18 cellular contexts compared by ENCODE assay signal in genomic region chr14:46197856-46198255, GRCh38.
DNase-seq lines count a peak whose midpoint lies in the region; ATAC-seq, FAIRE-seq and TF ChIP-seq lines count a peak whose summit lies in the region.
"Had no signal": no experiment of that assay in that cellular context is flagged by ENCODE, and none has a peak within 500 bp of the region (broad histone marks: within the 10 kb centered on the region; RNA-seq: fewer than 3 reads in every experiment).

No MANE protein-coding gene starts in this region.

- WGBS in mesodermal cell (ENCODE audit: insufficient coverage in 2 of 2), 2 experiments = 78 to 89% methylated on average over 4 of the region's 4 CpGs

- peaks cover 9% of the 10 kb centered on the region for H3K4me1 ChIP-seq in mesodermal cell (ENCODE audit: control insufficient read depth, insufficient read depth, low read length, poor library complexity, severe bottlenecking)

- H3K36me3 ChIP-seq in mesodermal cell (ENCODE audit: control insufficient read depth, insufficient read depth, low read length) = no peaks in the 10 kb centered on the region

- no peak overlapping the region for H3K4me3 ChIP-seq in mesodermal cell (ENCODE audit: extremely low read depth, insufficient read depth, low read length, poor library complexity, severe bottlenecking)

- H3K4me3 Mint-ChIP-seq in activated naive CD4-positive, alpha-beta T cell treated with anti-CD3 and anti-CD28 coated beads for 36 hours = no peak overlapping the region
- H3K4me3 Mint-ChIP-seq in activated naive CD4-positive, alpha-beta T cell treated with anti-CD3 and anti-CD28 coated beads, Interleukin-2, amount 10 ng/mL, durations not matched to agents 7 days and 5 days = no peak overlapping the region
- no peak overlapping the region for H3K4me3 Mint-ChIP-seq in activated CD4-positive, alpha-beta memory T cell treated with anti-CD3 and anti-CD28 coated beads, Interleukin-2, amount 10 ng/mL, durations not matched to agents 7 days and 5 days
- H3K4me3 Mint-ChIP-seq: CD4-positive, alpha-beta T cell; H9 had no signal

- intact Hi-C loops in activated naive CD4-positive, alpha-beta T cell treated with anti-CD3 and anti-CD28 coated beads for 36 hours (cut with micrococcal nuclease) = no loop called here

- peak overlapping the region; percentile 24 for H3K27ac ChIP-seq in mesodermal cell (ENCODE audit: low read depth, low read length, severe bottlenecking)
- H3K27ac ChIP-seq: HL-60 had no signal

- no peaks in the 10 kb centered on the region for H3K36me3 Mint-ChIP-seq in activated naive CD4-positive, alpha-beta T cell treated with anti-CD3 and anti-CD28 coated beads for 36 hours (ENCODE audit: low read depth)
- H3K36me3 Mint-ChIP-seq in activated naive CD4-positive, alpha-beta T cell treated with anti-CD3 and anti-CD28 coated beads, Interleukin-2, amount 10 ng/mL, durations not matched to agents 7 days and 5 days = no peaks in the 10 kb centered on the region
- H3K36me3 Mint-ChIP-seq in activated CD4-positive, alpha-beta memory T cell treated with anti-CD3 and anti-CD28 coated beads, Interleukin-2, amount 10 ng/mL, durations not matched to agents 7 days and 5 days (ENCODE audit: low read depth) = no peaks in the 10 kb centered on the region

- H3K27me3 Mint-ChIP-seq in activated naive CD4-positive, alpha-beta T cell treated with anti-CD3 and anti-CD28 coated beads for 36 hours (ENCODE audit: low read depth) = no peaks in the 10 kb centered on the region
- H3K27me3 Mint-ChIP-seq in activated naive CD4-positive, alpha-beta T cell treated with anti-CD3 and anti-CD28 coated beads, Interleukin-2, amount 10 ng/mL, durations not matched to agents 7 days and 5 days = no peaks in the 10 kb centered on the region
- H3K27me3 Mint-ChIP-seq in activated CD4-positive, alpha-beta memory T cell treated with anti-CD3 and anti-CD28 coated beads, Interleukin-2, amount 10 ng/mL, durations not matched to agents 7 days and 5 days = no peaks in the 10 kb centered on the region
- H3K27me3 Mint-ChIP-seq: CD4-positive, alpha-beta T cell had no signal

- ATAC-seq in GM18505 (IDR thresholded peaks at IDR 0.05; ENCODE audit: unreplicated experiment) = no peak
- ATAC-seq: Right ventricle myocardium inferior had no signal

- DNase-seq in D721Med (ENCODE audit: insufficient read length, low spot score) (no peak), HS-27A (ENCODE audit: low read depth) (peak; percentile 8), astrocyte of the hippocampus (ENCODE audit: low read depth, low spot score) (peak; percentile 12)
- no peak for DNase-seq in activated naive CD4-positive, alpha-beta T cell treated with anti-CD3 and anti-CD28 coated beads for 36 hours
- no peak for DNase-seq in activated naive CD4-positive, alpha-beta T cell treated with anti-CD3 and anti-CD28 coated beads, Interleukin-2, amount 10 ng/mL, durations not matched to agents 7 days and 5 days
- no peak for DNase-seq in activated CD4-positive, alpha-beta memory T cell treated with anti-CD3 and anti-CD28 coated beads, Interleukin-2, amount 10 ng/mL, durations not matched to agents 7 days and 5 days
- DNase-seq: Calu3; CD4-positive, alpha-beta T cell; DMS79 treated with DMSO at 0.1 percent for 48 hours; H9; KBM-7; NCI-H1092; NCI-H2227 treated with DMSO at 0.1 percent for 48 hours; NCI-H526 treated with DMSO at 0.1 percent for 48 hours had no signal

- H3K9me3 ChIP-seq in mesodermal cell (ENCODE audit: control insufficient read depth, low read length) = no peaks in the 10 kb centered on the region

- POLR2A ChIA-PET in activated CD4-positive, alpha-beta memory T cell treated with anti-CD3 and anti-CD28 coated beads, Interleukin-2, amount 10 ng/mL, durations not matched to agents 7 days and 5 days (lab: Charles Lee) = no interaction called here

- CTCF ChIA-PET in activated naive CD4-positive, alpha-beta T cell treated with anti-CD3 and anti-CD28 coated beads for 36 hours (lab: Charles Lee) = no interaction called here
- CTCF ChIA-PET in activated naive CD4-positive, alpha-beta T cell treated with anti-CD3 and anti-CD28 coated beads, Interleukin-2, amount 10 ng/mL, durations not matched to agents 7 days and 5 days (lab: Charles Lee) = no interaction called here
- CTCF ChIA-PET in activated CD4-positive, alpha-beta memory T cell treated with anti-CD3 and anti-CD28 coated beads, Interleukin-2, amount 10 ng/mL, durations not matched to agents 7 days and 5 days (lab: Charles Lee) = no interaction called here

- no peak overlapping the region for H3K27ac Mint-ChIP-seq in activated naive CD4-positive, alpha-beta T cell treated with anti-CD3 and anti-CD28 coated beads for 36 hours
- H3K27ac Mint-ChIP-seq in activated naive CD4-positive, alpha-beta T cell treated with anti-CD3 and anti-CD28 coated beads, Interleukin-2, amount 10 ng/mL, durations not matched to agents 7 days and 5 days = no peak overlapping the region
- no peak overlapping the region for H3K27ac Mint-ChIP-seq in activated CD4-positive, alpha-beta memory T cell treated with anti-CD3 and anti-CD28 coated beads, Interleukin-2, amount 10 ng/mL, durations not matched to agents 7 days and 5 days
- H3K27ac Mint-ChIP-seq: CD4-positive, alpha-beta T cell had no signal

- FAIRE-seq in D721Med (lab: Jason Lieb, UNC) = peak; percentile 55

- TF ChIP-seq POLR2A in GM18505 (IDR thresholded peaks at IDR 0.05; ENCODE audit: borderline replicate concordance, extremely low read depth, insufficient read depth, insufficient read length) = no peak

- no peak for TF ChIP-seq CTCF in D721Med (IDR thresholded peaks at IDR 0.05; ENCODE audit: insufficient read depth, missing control alignments)

- H3K4me1 Mint-ChIP-seq in activated naive CD4-positive, alpha-beta T cell treated with anti-CD3 and anti-CD28 coated beads for 36 hours (ENCODE audit: low read depth) = no peaks in the 10 kb centered on the region
- H3K4me1 Mint-ChIP-seq in activated naive CD4-positive, alpha-beta T cell treated with anti-CD3 and anti-CD28 coated beads, Interleukin-2, amount 10 ng/mL, durations not matched to agents 7 days and 5 days = no peaks in the 10 kb centered on the region
- no peaks in the 10 kb centered on the region for H3K4me1 Mint-ChIP-seq in activated CD4-positive, alpha-beta memory T cell treated with anti-CD3 and anti-CD28 coated beads, Interleukin-2, amount 10 ng/mL, durations not matched to agents 7 days and 5 days

- H3K9me3 Mint-ChIP-seq in activated naive CD4-positive, alpha-beta T cell treated with anti-CD3 and anti-CD28 coated beads for 36 hours = peaks cover 5% of the 10 kb centered on the region
- peaks cover 6% of the 10 kb centered on the region for H3K9me3 Mint-ChIP-seq in activated naive CD4-positive, alpha-beta T cell treated with anti-CD3 and anti-CD28 coated beads, Interleukin-2, amount 10 ng/mL, durations not matched to agents 7 days and 5 days
- peaks cover 7% of the 10 kb centered on the region for H3K9me3 Mint-ChIP-seq in activated CD4-positive, alpha-beta memory T cell treated with anti-CD3 and anti-CD28 coated beads, Interleukin-2, amount 10 ng/mL, durations not matched to agents 7 days and 5 days
- H3K9me3 Mint-ChIP-seq: H9 had no signal

Comparison
In these comparisons a context has a peak if more than half of its experiments do, and no peak if none do; other contexts are left out.
1. DNase-seq: peak in HS-27A (single experiment) and astrocyte of the hippocampus (single experiment); none in D721Med (single experiment), activated naive CD4-positive, alpha-beta T cell treated with anti-CD3 and anti-CD28 coated beads for 36 hours (single experiment), activated naive CD4-positive, alpha-beta T cell treated with anti-CD3 and anti-CD28 coated beads, Interleukin-2, amount 10 ng/mL, durations not matched to agents 7 days and 5 days (single experiment) and activated CD4-positive, alpha-beta memory T cell treated with anti-CD3 and anti-CD28 coated beads, Interleukin-2, amount 10 ng/mL, durations not matched to agents 7 days and 5 days (single experiment).